Comparison of ENCODE assay signal across 14 cellular contexts in genomic region chr1:234780531-234781162, GRCh38.
A peak's percentile ranks its signal among the peaks of the same experiment; 100 is the strongest.
DNase-seq lines count a peak whose midpoint lies in the region; ATAC-seq and TF ChIP-seq lines count a peak whose summit lies in the region.
"Had no signal": no experiment of that assay in that cellular context is flagged by ENCODE, and none has a peak within 500 bp of the region (broad histone marks: within the 10 kb centered on the region; RNA-seq: fewer than 3 reads in every experiment).

No MANE protein-coding gene starts in this region.

- peak; percentile 23 for DNase-seq in NCI-H748 (lab: John Stamatoyannopoulos, UW; ENCODE audit: unreplicated experiment)
- DNase-seq in NCI-H748 treated with DMSO at 0.1 percent for 48 hours (lab: John Stamatoyannopoulos, UW), result no peak
- peak; percentile 38 for DNase-seq in HuH-7 (ENCODE audit: low spot score)
- DNase-seq in epithelial cell of esophagus (ENCODE audit: low read depth), result peak; percentile 7
- peak; percentile 36 for DNase-seq in osteoblast (ENCODE audit: insufficient read length, low spot score, missing footprints)
- DNase-seq in NCI-H187 treated with DMSO at 0.1 percent for 48 hours (lab: John Stamatoyannopoulos, UW), result no peak
- no peak for DNase-seq in effector CD4-positive, alpha-beta T cell
- DNase-seq: 8988T; CD4-positive, alpha-beta T cell; effector memory CD4-positive, alpha-beta T cell; NCI-H1694; NCI-H510A had no signal

- H3K36me3 ChIP-seq in osteoblast (ENCODE audit: insufficient read depth, low read length), result no peaks in the 10 kb centered on the region

- peaks cover 64% of the 10 kb centered on the region for H3K27me3 ChIP-seq in osteoblast (ENCODE audit: insufficient read depth, low read length)

- no peaks in the 10 kb centered on the region for H3K4me1 ChIP-seq in osteoblast (ENCODE audit: insufficient read depth, low read length)
- H3K4me1 ChIP-seq: parathyroid adenoma had no signal

- H3K9me3 ChIP-seq in osteoblast (ENCODE audit: low read depth, low read length), result no peaks in the 10 kb centered on the region

- H4K20me1 ChIP-seq in osteoblast (ENCODE audit: insufficient read depth, low read length), result no peaks in the 10 kb centered on the region

- H3K4me3 ChIP-seq in epithelial cell of esophagus (ENCODE audit: low read length) (no peak overlapping the region), osteoblast (ENCODE audit: insufficient read depth, low read length) (no peak overlapping the region)

- no peaks in the 10 kb centered on the region for H3K79me2 ChIP-seq in osteoblast (ENCODE audit: insufficient read depth, low read length)
- H3K79me2 ChIP-seq: parathyroid adenoma had no signal

- ATAC-seq in GM19452 (IDR thresholded peaks at IDR 0.05; ENCODE audit: unreplicated experiment), result no peak

- no peak overlapping the region for H3K4me2 ChIP-seq in osteoblast (ENCODE audit: insufficient read depth, low read length)

- no peak for TF ChIP-seq CTCF in epithelial cell of esophagus (IDR thresholded peaks at IDR 0.05; ENCODE audit: insufficient read depth, low read depth, low read length, missing control alignments)
- no peak for TF ChIP-seq CTCF in osteoblast (IDR thresholded peaks at IDR 0.05; ENCODE audit: extremely low read depth, low read depth, low read length)

- no peak overlapping the region for H3K27ac ChIP-seq in osteoblast (ENCODE audit: low read depth, low read length)
- H3K27ac ChIP-seq: parathyroid adenoma had no signal

- no peak overlapping the region for H2AFZ ChIP-seq in osteoblast (ENCODE audit: low read length)
- H2AFZ ChIP-seq: parathyroid adenoma had no signal

Comparison
In these comparisons a context has a peak if more than half of its experiments do, and no peak if none do; other contexts are left out.
1. DNase-seq: peak in NCI-H748 (single experiment), HuH-7 (single experiment), epithelial cell of esophagus (single experiment) and osteoblast (single experiment); none in NCI-H748 treated with DMSO at 0.1 percent for 48 hours (single experiment), NCI-H187 treated with DMSO at 0.1 percent for 48 hours (single experiment) and effector CD4-positive, alpha-beta T cell (single experiment).